In the genomic region with DNA sequence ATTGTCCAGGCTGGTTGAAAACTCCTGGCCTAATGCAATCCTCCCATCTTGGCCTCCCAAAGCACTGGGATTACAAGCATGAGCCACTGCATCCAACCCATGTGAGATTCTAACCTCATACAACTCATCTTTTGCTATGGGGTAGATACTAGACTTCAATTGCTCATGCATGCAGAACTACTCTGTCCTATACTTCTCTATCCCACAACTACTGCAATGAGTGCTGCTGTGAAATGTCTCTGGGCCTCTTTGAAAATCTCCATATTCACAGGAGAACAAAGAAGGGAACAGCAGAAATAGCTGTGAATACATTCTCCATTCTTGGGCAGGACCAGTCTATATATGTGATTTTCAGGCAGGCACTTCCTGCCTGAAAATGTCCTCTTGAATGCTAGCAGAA, we compare ENCODE assay signal across 14 cellular contexts.
"Had no signal": no experiment of that assay in that cellular context is flagged by ENCODE, and none has a peak within 500 bp of the region (broad histone marks: within the 10 kb centered on the region; RNA-seq: fewer than 3 reads in every experiment).

No MANE protein-coding gene starts in this region.

- ATAC-seq: activated CD8-positive, alpha-beta T cell treated with anti-CD3 and anti-CD28 coated beads for 36 hours; heart left ventricle; left lung; sciatic nerve had no signal

- H3K27me3 ChIP-seq: esophagus squamous epithelium, heart left ventricle, left lung, spleen, testis had no signal

- H3K4me3 ChIP-seq: esophagus squamous epithelium, heart left ventricle, left lung, spleen, testis had no signal

- H3K27ac Mint-ChIP-seq: activated CD8-positive, alpha-beta T cell treated with anti-CD3 and anti-CD28 coated beads for 36 hours; activated naive CD4-positive, alpha-beta T cell treated with anti-CD3 and anti-CD28 coated beads, Interleukin-2, amount 10 ng/mL, durations not matched to agents 7 days and 5 days had no signal

- H3K9me3 Mint-ChIP-seq: activated CD8-positive, alpha-beta T cell treated with anti-CD3 and anti-CD28 coated beads for 36 hours; activated naive CD4-positive, alpha-beta T cell treated with anti-CD3 and anti-CD28 coated beads, Interleukin-2, amount 10 ng/mL, durations not matched to agents 7 days and 5 days; neural crest cell had no signal

- H3K27me3 Mint-ChIP-seq: activated CD8-positive, alpha-beta T cell treated with anti-CD3 and anti-CD28 coated beads for 36 hours; activated naive CD4-positive, alpha-beta T cell treated with anti-CD3 and anti-CD28 coated beads, Interleukin-2, amount 10 ng/mL, durations not matched to agents 7 days and 5 days had no signal

- DNase-seq: activated CD8-positive, alpha-beta memory T cell treated with anti-CD3 and anti-CD28 coated beads, Interleukin-2, amount 50 U/mL, for 48 hours; activated CD8-positive, alpha-beta T cell treated with anti-CD3 and anti-CD28 coated beads for 36 hours; activated naive CD4-positive, alpha-beta T cell treated with anti-CD3 and anti-CD28 coated beads, Interleukin-2, amount 10 ng/mL, durations not matched to agents 7 days and 5 days; aorta; esophagus squamous epithelium; foreskin fibroblast; heart left ventricle; left lung; spleen; stimulated activated CD4-positive, alpha-beta T cell treated with anti-CD3 and anti-CD28 coated beads, Interleukin-1b, Interleukin-23, amount 100 ng/mL, for 48 hours; stimulated activated naive CD4-positive, alpha-beta T cell; testis had no signal

- H3K4me3 Mint-ChIP-seq: activated CD8-positive, alpha-beta T cell treated with anti-CD3 and anti-CD28 coated beads for 36 hours; activated naive CD4-positive, alpha-beta T cell treated with anti-CD3 and anti-CD28 coated beads, Interleukin-2, amount 10 ng/mL, durations not matched to agents 7 days and 5 days; neural crest cell had no signal

- H3K36me3 ChIP-seq: esophagus squamous epithelium, heart left ventricle, left lung, spleen had no signal

- H3K4me1 ChIP-seq: testis had no signal

- H3K36me3 Mint-ChIP-seq: activated naive CD4-positive, alpha-beta T cell treated with anti-CD3 and anti-CD28 coated beads, Interleukin-2, amount 10 ng/mL, durations not matched to agents 7 days and 5 days had no signal

- H3K9me3 ChIP-seq: esophagus squamous epithelium, heart left ventricle, left lung, spleen, testis had no signal

- H3K27ac ChIP-seq: heart left ventricle, left lung, testis had no signal
